In genomic region chr12:53122961-53123468, GRCh38 we compare ENCODE assay signal across 19 cellular contexts. TPM values are rescaled to one million over a fixed set of nuclear protein-coding genes. Genes with fewer than 3 reads are reported as not detected.
DNase-seq lines count a peak whose midpoint lies in the region; ATAC-seq and TF ChIP-seq lines count a peak whose summit lies in the region.
"Had no signal": no experiment of that assay in that cellular context is flagged by ENCODE, and none has a peak within 500 bp of the region (broad histone marks: within the 10 kb centered on the region; RNA-seq: fewer than 3 reads in every experiment).

No MANE protein-coding gene starts in this region.

- H3K36me3 Mint-ChIP-seq in activated CD8-positive, alpha-beta T cell treated with anti-CD3 and anti-CD28 coated beads, Interleukin-2, amount 10 ng/mL, durations not matched to agents 7 days and 5 days (ENCODE audit: low read depth), result peaks cover 8% of the 10 kb centered on the region
- no peaks in the 10 kb centered on the region for H3K36me3 Mint-ChIP-seq in activated CD8-positive, alpha-beta T cell treated with anti-CD3 and anti-CD28 coated beads for 36 hours (ENCODE audit: low read depth)

- 83 to 87% (median 83%) methylated on average over 6 to 10 of the region's 10 CpGs for WGBS in spleen, 5 donors

- POLR2A ChIA-PET in activated CD8-positive, alpha-beta T cell treated with anti-CD3 and anti-CD28 coated beads, Interleukin-2, amount 10 ng/mL, durations not matched to agents 7 days and 5 days (lab: Charles Lee), result no interaction called here
- POLR2A ChIA-PET in activated CD8-positive, alpha-beta T cell treated with anti-CD3 and anti-CD28 coated beads for 36 hours (lab: Charles Lee), result no interaction called here

- H3K27me3 ChIP-seq in spleen (replicated peaks in 1 of 7) (no peaks in the 10 kb centered on the region), dorsolateral prefrontal cortex (no peaks in the 10 kb centered on the region)
- H3K27me3 ChIP-seq: body of pancreas, upper lobe of left lung had no signal

- H3K27ac ChIP-seq in spleen (peak overlapping the region in 5 of 8 donors; percentile 62 to 74 (median 69)), dorsolateral prefrontal cortex (no peak overlapping the region)
- H3K27ac ChIP-seq: body of pancreas, upper lobe of left lung had no signal

- no peak overlapping the region for H3K4me3 Mint-ChIP-seq in activated CD8-positive, alpha-beta T cell treated with anti-CD3 and anti-CD28 coated beads, Interleukin-2, amount 10 ng/mL, durations not matched to agents 7 days and 5 days
- no peak overlapping the region for H3K4me3 Mint-ChIP-seq in activated CD8-positive, alpha-beta T cell treated with anti-CD3 and anti-CD28 coated beads for 36 hours
- H3K4me3 Mint-ChIP-seq: T-helper 1 cell treated with Interleukin-12 subunit alpha and Interleukin-12 subunit beta and Interleukin-4 antibody, amounts not matched to agents 30 μg/mL and 1 μg/mL, for 36 hours had no signal

- CTCF ChIA-PET in activated CD8-positive, alpha-beta T cell treated with anti-CD3 and anti-CD28 coated beads, Interleukin-2, amount 10 ng/mL, durations not matched to agents 7 days and 5 days (lab: Charles Lee), result no interaction called here
- CTCF ChIA-PET in activated CD8-positive, alpha-beta T cell treated with anti-CD3 and anti-CD28 coated beads for 36 hours (lab: Charles Lee), result no interaction called here

- no peak for TF ChIP-seq CTCF in activated CD8-positive, alpha-beta T cell treated with anti-CD3 and anti-CD28 coated beads for 36 hours (IDR thresholded peaks at IDR 0.05)
- TF ChIP-seq CTCF in epithelial cell of esophagus (IDR thresholded peaks at IDR 0.05; ENCODE audit: insufficient read depth, low read depth, low read length, missing control alignments) (no peak), spleen (IDR thresholded peaks at IDR 0.05 in 8 of 11, conservative IDR thresholded peaks at IDR 0.05 in 3 of 11) (no peak), dorsolateral prefrontal cortex (IDR thresholded peaks at IDR 0.05 in 54 of 56, conservative IDR thresholded peaks at IDR 0.05 in 2 of 56; ENCODE audit: low read depth in 1 of 56, partially characterized antibody in 56 of 56) (no peak)

- H3K4me3 ChIP-seq in epithelial cell of esophagus (ENCODE audit: low read length), result no peak overlapping the region
- peak overlapping the region in 7 of 8 donors; percentile 12 to 61 (median 33) for H3K4me3 ChIP-seq in spleen
- no peak overlapping the region for H3K4me3 ChIP-seq in dorsolateral prefrontal cortex
- H3K4me3 ChIP-seq: body of pancreas, GM12878, upper lobe of left lung had no signal

- TF ChIP-seq POLR2A in spleen (IDR thresholded peaks at IDR 0.05), result peak in 1 of 3 donors; percentile 42

- no peaks in the 10 kb centered on the region for H3K9me3 ChIP-seq in spleen
- H3K9me3 ChIP-seq: body of pancreas, upper lobe of left lung had no signal

- H3K4me1 ChIP-seq in spleen, result peaks cover 0 to 8% (median 0%) of the 10 kb centered on the region in 6 donors
- H3K4me1 ChIP-seq: body of pancreas, upper lobe of left lung had no signal

- peaks cover 0 to 20% (median 0%) of the 10 kb centered on the region in 6 donors for H3K36me3 ChIP-seq in spleen
- H3K36me3 ChIP-seq: upper lobe of left lung had no signal

- peak overlapping the region; percentile 69 for H3K27ac Mint-ChIP-seq in activated CD8-positive, alpha-beta T cell treated with anti-CD3 and anti-CD28 coated beads, Interleukin-2, amount 10 ng/mL, durations not matched to agents 7 days and 5 days
- no peak overlapping the region for H3K27ac Mint-ChIP-seq in activated CD8-positive, alpha-beta T cell treated with anti-CD3 and anti-CD28 coated beads for 36 hours
- H3K27ac Mint-ChIP-seq: T-helper 1 cell treated with Interleukin-12 subunit alpha and Interleukin-12 subunit beta and Interleukin-4 antibody, amounts not matched to agents 30 μg/mL and 1 μg/mL, for 36 hours had no signal

- no peak for DNase-seq in activated CD8-positive, alpha-beta T cell treated with anti-CD3 and anti-CD28 coated beads, Interleukin-2, amount 10 ng/mL, durations not matched to agents 7 days and 5 days
- DNase-seq in activated CD8-positive, alpha-beta T cell treated with anti-CD3 and anti-CD28 coated beads for 36 hours, result no peak
- peak; percentile 42 for DNase-seq in NCI-H2029 (lab: John Stamatoyannopoulos, UW)
- peak; percentile 14 for DNase-seq in epithelial cell of esophagus (ENCODE audit: low read depth)
- DNase-seq in spleen, result no peak
- DNase-seq in UCSD-AML1 (lab: John Stamatoyannopoulos, UW; ENCODE audit: unreplicated experiment), result no peak
- DNase-seq in dorsolateral prefrontal cortex, result no peak
- DNase-seq: activated CD4-positive, alpha-beta T cell treated with anti-CD3 and anti-CD28 coated beads for 48 hours; body of pancreas; effector memory CD4-positive, alpha-beta T cell; left cardiac atrium; NCI-H2171 treated with DMSO at 0.1 percent for 48 hours had no signal

- peaks cover 3% of the 10 kb centered on the region for H3K4me1 Mint-ChIP-seq in activated CD8-positive, alpha-beta T cell treated with anti-CD3 and anti-CD28 coated beads, Interleukin-2, amount 10 ng/mL, durations not matched to agents 7 days and 5 days (ENCODE audit: low read depth)
- no peaks in the 10 kb centered on the region for H3K4me1 Mint-ChIP-seq in activated CD8-positive, alpha-beta T cell treated with anti-CD3 and anti-CD28 coated beads for 36 hours (ENCODE audit: low read depth)

- no peaks in the 10 kb centered on the region for H3K9me3 Mint-ChIP-seq in activated CD8-positive, alpha-beta T cell treated with anti-CD3 and anti-CD28 coated beads, Interleukin-2, amount 10 ng/mL, durations not matched to agents 7 days and 5 days (ENCODE audit: insufficient read depth)
- H3K9me3 Mint-ChIP-seq in activated CD8-positive, alpha-beta T cell treated with anti-CD3 and anti-CD28 coated beads for 36 hours, result no peaks in the 10 kb centered on the region
- H3K9me3 Mint-ChIP-seq: T-helper 1 cell treated with Interleukin-12 subunit alpha and Interleukin-12 subunit beta and Interleukin-4 antibody, amounts not matched to agents 30 μg/mL and 1 μg/mL, for 36 hours had no signal

- no peak for ATAC-seq in activated CD8-positive, alpha-beta T cell treated with anti-CD3 and anti-CD28 coated beads, Interleukin-2, amount 10 ng/mL, durations not matched to agents 7 days and 5 days
- no peak for ATAC-seq in activated CD8-positive, alpha-beta T cell treated with anti-CD3 and anti-CD28 coated beads for 36 hours
- ATAC-seq in HG02759 (IDR thresholded peaks at IDR 0.05; ENCODE audit: unreplicated experiment), result no peak
- ATAC-seq: body of pancreas, GM12878, left cardiac atrium had no signal

- H3K27me3 Mint-ChIP-seq in activated CD8-positive, alpha-beta T cell treated with anti-CD3 and anti-CD28 coated beads, Interleukin-2, amount 10 ng/mL, durations not matched to agents 7 days and 5 days (ENCODE audit: low read depth), result peaks cover 3% of the 10 kb centered on the region
- H3K27me3 Mint-ChIP-seq in activated CD8-positive, alpha-beta T cell treated with anti-CD3 and anti-CD28 coated beads for 36 hours, result no peaks in the 10 kb centered on the region

- intact Hi-C loops in activated CD8-positive, alpha-beta T cell treated with anti-CD3 and anti-CD28 coated beads for 36 hours (cut with micrococcal nuclease), result no loop called here
- intact Hi-C loops in spleen (cut with DNase I; ENCODE audit: low total_unique reads) (no loop called here), dorsolateral prefrontal cortex (cut with DNase I) (no loop called here)

RNA-seq across cellular contexts. Expression of gene SOAT2, which starts 19.7 kb away (rescaled TPM):
- 10 to 100 TPM; 10.8 to 13.3 TPM for total RNA-seq in activated CD8-positive, alpha-beta T cell treated with anti-CD3 and anti-CD28 coated beads, Interleukin-2, amount 10 ng/mL, durations not matched to agents 7 days and 5 days
- 1 to 10 TPM; 5.3 to 6.7 TPM for total RNA-seq in activated CD8-positive, alpha-beta T cell treated with anti-CD3 and anti-CD28 coated beads for 36 hours
- total RNA-seq in spleen, result under 1 TPM in 6 of 7 donors, not detected in 1; 0.37 to 0.80 (median 0.54) TPM
- polyA plus RNA-seq in spleen, result 1 to 10 TPM in 1 of 3 donors, under 1 TPM in 2; 0.52 to 2.2 (median 0.99) TPM
- total RNA-seq in dorsolateral prefrontal cortex, result under 1 TPM in 4 of 120 experiments, not detected in 116; 0.20 to 0.47 (median 0.30) TPM
- total RNA-seq: body of pancreas, glomerular endothelial cell, left cardiac atrium, renal cortical epithelial cell had no signal
- polyA plus RNA-seq: AG04450 had no signal

RNA-seq across cellular contexts. Expression of gene IGFBP6, which starts 25.5 kb away (rescaled TPM):
- 1 to 10 TPM; 3.1 to 5.4 TPM for total RNA-seq in activated CD8-positive, alpha-beta T cell treated with anti-CD3 and anti-CD28 coated beads, Interleukin-2, amount 10 ng/mL, durations not matched to agents 7 days and 5 days
- total RNA-seq in activated CD8-positive, alpha-beta T cell treated with anti-CD3 and anti-CD28 coated beads for 36 hours, result 1 to 10 TPM; 2.0 to 2.3 TPM
- total RNA-seq in spleen, result 100 to 1,000 TPM in 2 of 7 donors, 10 to 100 TPM in 5; 35.2 to 183 (median 75.6) TPM
- 100 to 1,000 TPM in 2 of 3 donors, 10 to 100 TPM in 1; 37.1 to 144 (median 130) TPM for polyA plus RNA-seq in spleen
- 10 to 100 TPM in 119 of 120 experiments, 1 to 10 TPM in 1; 9.9 to 54.8 (median 21.6) TPM for total RNA-seq in dorsolateral prefrontal cortex

RNA-seq across cellular contexts. Expression of gene SPRYD3, which starts 43.8 kb away (rescaled TPM):
- 10 to 100 TPM; 27.2 to 31.2 TPM for total RNA-seq in activated CD8-positive, alpha-beta T cell treated with anti-CD3 and anti-CD28 coated beads, Interleukin-2, amount 10 ng/mL, durations not matched to agents 7 days and 5 days
- 10 to 100 TPM; 24.8 to 25.0 TPM for total RNA-seq in activated CD8-positive, alpha-beta T cell treated with anti-CD3 and anti-CD28 coated beads for 36 hours
- 10 to 100 TPM; 29.2 to 44.5 (median 36.4) TPM for total RNA-seq in spleen
- 10 to 100 TPM; 10.8 to 31.0 (median 15.9) TPM for polyA plus RNA-seq in spleen
- 100 to 1,000 TPM in 119 of 120 experiments, 10 to 100 TPM in 1; 74.6 to 263 (median 181) TPM for total RNA-seq in dorsolateral prefrontal cortex

RNA-seq across cellular contexts. Expression of gene ZNF740, which starts 57.5 kb away (rescaled TPM):
- 10 to 100 TPM; 28.2 to 31.4 TPM for total RNA-seq in activated CD8-positive, alpha-beta T cell treated with anti-CD3 and anti-CD28 coated beads, Interleukin-2, amount 10 ng/mL, durations not matched to agents 7 days and 5 days
- total RNA-seq in activated CD8-positive, alpha-beta T cell treated with anti-CD3 and anti-CD28 coated beads for 36 hours, result 10 to 100 TPM; 31.3 to 35.9 TPM
- total RNA-seq in spleen (10 to 100 TPM; 23.6 to 66.1 (median 45.1) TPM), dorsolateral prefrontal cortex (10 to 100 TPM; 29.1 to 79.4 (median 48.6) TPM)
- 10 to 100 TPM in 1 of 3 donors, 1 to 10 TPM in 2; 5.6 to 12.1 (median 7.5) TPM for polyA plus RNA-seq in spleen

RNA-seq across cellular contexts. Expression of gene CSAD, which starts 57.7 kb away (rescaled TPM):
- total RNA-seq in activated CD8-positive, alpha-beta T cell treated with anti-CD3 and anti-CD28 coated beads, Interleukin-2, amount 10 ng/mL, durations not matched to agents 7 days and 5 days, result 10 to 100 TPM; 15.7 to 17.0 TPM
- 10 to 100 TPM; 13.8 to 18.6 TPM for total RNA-seq in activated CD8-positive, alpha-beta T cell treated with anti-CD3 and anti-CD28 coated beads for 36 hours
- 10 to 100 TPM; 33.7 to 73.0 (median 39.7) TPM for total RNA-seq in spleen
- 10 to 100 TPM; 17.9 to 36.3 (median 34.1) TPM for polyA plus RNA-seq in spleen
- 10 to 100 TPM; 28.2 to 90.7 (median 62.4) TPM for total RNA-seq in dorsolateral prefrontal cortex

Comparison
In these comparisons a context has a peak if more than half of its experiments do, and no peak if none do; other contexts are left out.
1. DNase-seq: peak in NCI-H2029 (single experiment) and epithelial cell of esophagus (single experiment); none in activated CD8-positive, alpha-beta T cell treated with anti-CD3 and anti-CD28 coated beads, Interleukin-2, amount 10 ng/mL, durations not matched to agents 7 days and 5 days (single experiment), activated CD8-positive, alpha-beta T cell treated with anti-CD3 and anti-CD28 coated beads for 36 hours (single experiment), spleen (single experiment), UCSD-AML1 (single experiment) and dorsolateral prefrontal cortex (0 of 10).
2. H3K4me3 ChIP-seq: peak in spleen (7 of 8); none in epithelial cell of esophagus (single experiment) and dorsolateral prefrontal cortex (0 of 59).
3. H3K27ac ChIP-seq: peak in spleen (5 of 8); none in dorsolateral prefrontal cortex (0 of 59).